In the genomic region with DNA sequence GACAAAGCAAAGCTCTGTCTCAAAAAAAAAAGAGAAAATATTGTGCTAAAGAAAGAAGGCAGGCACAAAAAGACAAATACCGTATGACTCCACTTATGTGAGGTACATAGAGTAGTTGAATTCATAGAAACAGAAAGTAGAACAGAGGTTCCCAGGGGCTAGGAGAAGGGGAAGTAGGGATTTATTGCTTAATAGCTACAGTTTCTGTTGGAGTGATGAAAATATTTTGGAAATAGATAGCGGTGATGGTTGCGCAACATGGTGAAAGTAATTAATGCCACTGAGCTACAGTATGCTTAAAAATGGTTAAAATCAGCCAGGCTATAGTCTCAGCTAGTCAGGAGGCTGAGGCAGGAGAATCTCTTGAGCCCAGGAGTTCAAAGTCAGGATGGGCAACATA, we compare ENCODE assay signal across 14 cellular contexts. TPM values are rescaled to one million over a fixed set of nuclear protein-coding genes. Genes with fewer than 3 reads are reported as not detected.
DNase-seq lines count a peak whose midpoint lies in the region; ATAC-seq, FAIRE-seq and TF ChIP-seq lines count a peak whose summit lies in the region.
"Had no signal": no experiment of that assay in that cellular context is flagged by ENCODE, and none has a peak within 500 bp of the region (broad histone marks: within the 10 kb centered on the region; RNA-seq: fewer than 3 reads in every experiment).

No MANE protein-coding gene starts in this region.

- CTCF ChIA-PET in naive thymus-derived CD4-positive, alpha-beta T cell (lab: Charles Lee), result interaction anchor here (0.9 kb wide), 1 partner anchor 80 kb away, joined by 3 read pairs; no protein-coding TSS in a partner anchor

- POLR2A ChIA-PET in naive thymus-derived CD4-positive, alpha-beta T cell (lab: Charles Lee), result no interaction called here

- no peak for FAIRE-seq in GM19239 (lab: Jason Lieb, UNC)

- no peaks in the 10 kb centered on the region for H3K27me3 ChIP-seq in naive thymus-derived CD4-positive, alpha-beta T cell (ENCODE audit: control insufficient read depth in 2 of 2, insufficient read depth in 2 of 2, low read length in 2 of 2)
- H3K27me3 ChIP-seq: BLaER1, dorsolateral prefrontal cortex, SJCRH30 had no signal

- no peaks in the 10 kb centered on the region for H3K27me3 Mint-ChIP-seq in naive thymus-derived CD4-positive, alpha-beta T cell

- no peak overlapping the region for H3K4me3 Mint-ChIP-seq in naive thymus-derived CD4-positive, alpha-beta T cell
- H3K4me3 Mint-ChIP-seq: nephron had no signal

- H3K9me3 ChIP-seq in naive thymus-derived CD4-positive, alpha-beta T cell (ENCODE audit: control insufficient read depth in 2 of 3, low read length in 3 of 3), result no peaks in the 10 kb centered on the region
- H3K9me3 ChIP-seq: BLaER1, SJCRH30 had no signal

- peaks cover 0 to 1% (median 0%) of the 10 kb centered on the region in 11 donors for H3K9me3 Mint-ChIP-seq in naive thymus-derived CD4-positive, alpha-beta T cell
- H3K9me3 Mint-ChIP-seq: nephron had no signal

- H3K36me3 ChIP-seq in naive thymus-derived CD4-positive, alpha-beta T cell (ENCODE audit: control insufficient read depth in 2 of 3, insufficient read depth in 3 of 3, low read length in 3 of 3), result no peaks in the 10 kb centered on the region
- H3K36me3 ChIP-seq: SJCRH30 had no signal

- H3K36me3 Mint-ChIP-seq in naive thymus-derived CD4-positive, alpha-beta T cell, result peaks cover 0 to 3% (median 0%) of the 10 kb centered on the region in 5 donors

- intact Hi-C loops in naive thymus-derived CD4-positive, alpha-beta T cell (cut with micrococcal nuclease), result no loop called here

- H3K4me1 ChIP-seq in naive thymus-derived CD4-positive, alpha-beta T cell (ENCODE audit: control insufficient read depth in 2 of 2, insufficient read depth in 2 of 2, low read length in 2 of 2), result no peaks in the 10 kb centered on the region
- H3K4me1 ChIP-seq: SJCRH30 had no signal

- peak overlapping the region in 1 of 9 donors; percentile 4 for H3K27ac Mint-ChIP-seq in naive thymus-derived CD4-positive, alpha-beta T cell
- H3K27ac Mint-ChIP-seq: nephron had no signal

- DNase-seq in AG10803 (ENCODE audit: low read depth) (peak; percentile 75), NOMO-1 (lab: John Stamatoyannopoulos, UW; ENCODE audit: unreplicated experiment in 2 of 2) (peak; percentile 73 to 98), fibroblast of mammary gland (ENCODE audit: low read depth) (peak; percentile 84), GM19239 (ENCODE audit: insufficient read length, low spot score) (no peak)
- no peak for DNase-seq in naive thymus-derived CD4-positive, alpha-beta T cell
- DNase-seq: activated CD4-positive, CD25-positive, alpha-beta regulatory T cell treated with anti-CD3 and anti-CD28 coated beads, Interleukin-2, amount 50 U/mL, for 72 hours; activated gamma-delta T cell treated with Interleukin-2 at 50 U/mL for 16 hours; dorsolateral prefrontal cortex; SJCRH30 had no signal

- peak; percentile 60 for ATAC-seq in naive thymus-derived CD4-positive, alpha-beta T cell
- ATAC-seq in GM18519 (IDR thresholded peaks at IDR 0.05; ENCODE audit: low FRiP score, unreplicated experiment), result no peak
- no peak for ATAC-seq in HG03469 (IDR thresholded peaks at IDR 0.05; ENCODE audit: unreplicated experiment)
- ATAC-seq in esophagus mucosa, result no peak

- H3K4me1 Mint-ChIP-seq in naive thymus-derived CD4-positive, alpha-beta T cell, result peaks cover 0 to 3% (median 0%) of the 10 kb centered on the region in 7 donors

- H3K27ac ChIP-seq in naive thymus-derived CD4-positive, alpha-beta T cell (ENCODE audit: low read depth, low read length), result no peak overlapping the region
- H3K27ac ChIP-seq: BLaER1, SJCRH30 had no signal

- TF ChIP-seq CTCF in AG10803 (conservative IDR thresholded peaks at IDR 0.05; ENCODE audit: low read length) (no peak), fibroblast of mammary gland (conservative IDR thresholded peaks at IDR 0.05; ENCODE audit: control insufficient read depth, insufficient read depth, low read depth, low read length) (no peak)

- H3K4me3 ChIP-seq in AG10803 (ENCODE audit: low read length) (no peak overlapping the region), fibroblast of mammary gland (ENCODE audit: control insufficient read depth, low read depth, low read length) (no peak overlapping the region)
- H3K4me3 ChIP-seq in naive thymus-derived CD4-positive, alpha-beta T cell (ENCODE audit: low read length), result no peak overlapping the region
- H3K4me3 ChIP-seq: BLaER1, dorsolateral prefrontal cortex, SJCRH30 had no signal

RNA-seq across cellular contexts. Expression of a gene that starts 18.5 kb away (rescaled TPM):
- total RNA-seq in naive thymus-derived CD4-positive, alpha-beta T cell, result under 1 TPM in 1 of 5 experiments, not detected in 4; 0.05 TPM
- polyA plus RNA-seq in naive thymus-derived CD4-positive, alpha-beta T cell, result not detected
- total RNA-seq in esophagus mucosa, result 0.04 TPM
- total RNA-seq: SJCRH30 had no signal

Comparison
In these comparisons a context has a peak if more than half of its experiments do, and no peak if none do; other contexts are left out.
1. DNase-seq: peak in AG10803 (single experiment), NOMO-1 (2 of 2) and fibroblast of mammary gland (single experiment); none in naive thymus-derived CD4-positive, alpha-beta T cell (0 of 9) and GM19239 (single experiment).